ENCODE assay signal across 9 cellular contexts in genomic region chr5:68217476-68217984, GRCh38. TPM values are rescaled to one million over a fixed set of nuclear protein-coding genes. Genes with fewer than 3 reads are reported as not detected.
DNase-seq lines count a peak whose midpoint lies in the region; ATAC-seq and TF ChIP-seq lines count a peak whose summit lies in the region.
"Had no signal": no experiment of that assay in that cellular context is flagged by ENCODE, and none has a peak within 500 bp of the region (broad histone marks: within the 10 kb centered on the region; RNA-seq: fewer than 3 reads in every experiment).

No MANE protein-coding gene starts in this region.

- H3K4me1 ChIP-seq in liver (ENCODE audit: control insufficient read depth in 4 of 4, insufficient read depth in 4 of 4, low read length in 3 of 4) (peaks cover 3 to 50% (median 32%) of the 10 kb centered on the region in 4 donors), tibial nerve (peaks cover 0 to 33% (median 9%) of the 10 kb centered on the region in 4 donors)

- H3K4me3 ChIP-seq in liver (ENCODE audit: low read depth in 1 of 3, low read length in 3 of 3) = peak overlapping the region; percentile 95 to 97 (median 95)
- H3K4me3 ChIP-seq in tibial nerve = peak overlapping the region; percentile 77 to 97 (median 94)

- H3K36me3 ChIP-seq in liver (ENCODE audit: control insufficient read depth in 4 of 4, insufficient read depth in 3 of 4, low read depth in 1 of 4, low read length in 3 of 4) = no peaks in the 10 kb centered on the region
- peaks cover 0 to 15% (median 0%) of the 10 kb centered on the region in 3 donors for H3K36me3 ChIP-seq in tibial nerve

- H3K9ac ChIP-seq in liver (ENCODE audit: low read depth in 1 of 2, low read length in 2 of 2) = peak overlapping the region; percentile 90 to 98

- TF ChIP-seq CTCF in liver (IDR thresholded peaks at IDR 0.05; ENCODE audit: low read depth, low read length, missing input control) (no peak), tibial nerve (IDR thresholded peaks at IDR 0.05) (no peak)

- H3K4me1 Mint-ChIP-seq in activated T-cell treated with anti-CD3 and anti-CD28 coated beads, Interleukin-2, amount 50 U/mL, for 24 hours (ENCODE audit: low read depth) = peaks cover 57% of the 10 kb centered on the region
- H3K4me1 Mint-ChIP-seq in activated naive CD8-positive, alpha-beta T cell treated with anti-CD3 and anti-CD28 coated beads, Interleukin-2, amount 50 U/mL, for 24 hours = peaks cover 56% of the 10 kb centered on the region

- no peaks in the 10 kb centered on the region for H3K27me3 ChIP-seq in liver (ENCODE audit: control insufficient read depth in 4 of 4, insufficient read depth in 4 of 4, low read length in 3 of 4)
- no peaks in the 10 kb centered on the region for H3K27me3 ChIP-seq in tibial nerve

- no peak overlapping the region for H3K27ac Mint-ChIP-seq in activated T-cell treated with anti-CD3 and anti-CD28 coated beads, Interleukin-2, amount 50 U/mL, for 24 hours
- no peak overlapping the region for H3K27ac Mint-ChIP-seq in activated naive CD8-positive, alpha-beta T cell treated with anti-CD3 and anti-CD28 coated beads, Interleukin-2, amount 50 U/mL, for 24 hours

- H3K36me3 Mint-ChIP-seq in activated T-cell treated with anti-CD3 and anti-CD28 coated beads, Interleukin-2, amount 50 U/mL, for 24 hours (ENCODE audit: low read depth) = peaks cover 38% of the 10 kb centered on the region
- peaks cover 8% of the 10 kb centered on the region for H3K36me3 Mint-ChIP-seq in activated naive CD8-positive, alpha-beta T cell treated with anti-CD3 and anti-CD28 coated beads, Interleukin-2, amount 50 U/mL, for 24 hours (ENCODE audit: low read depth)

- H3K4me3 Mint-ChIP-seq in activated T-cell treated with anti-CD3 and anti-CD28 coated beads, Interleukin-2, amount 50 U/mL, for 24 hours = peak overlapping the region; percentile 92
- peak overlapping the region; percentile 90 for H3K4me3 Mint-ChIP-seq in activated naive CD8-positive, alpha-beta T cell treated with anti-CD3 and anti-CD28 coated beads, Interleukin-2, amount 50 U/mL, for 24 hours

- no peak for TF ChIP-seq POLR2A in tibial nerve (IDR thresholded peaks at IDR 0.05)

- DNase-seq in activated T-cell treated with anti-CD3 and anti-CD28 coated beads, Interleukin-2, amount 50 U/mL, for 24 hours = no peak
- DNase-seq in activated T-cell treated with anti-CD3 and anti-CD28 coated beads for 4 hours = no peak
- no peak for DNase-seq in activated naive CD8-positive, alpha-beta T cell treated with anti-CD3 and anti-CD28 coated beads, Interleukin-2, amount 50 U/mL, for 24 hours
- no peak for DNase-seq in tibial nerve (ENCODE audit: low spot score in 2 of 2)
- DNase-seq in GM19238 (ENCODE audit: insufficient read length, low spot score) = no peak
- DNase-seq in SHP77 treated with DMSO at 0.1 percent for 48 hours (lab: John Stamatoyannopoulos, UW) = no peak
- DNase-seq: DMS153 had no signal

- TF ChIP-seq EP300 in tibial nerve (IDR thresholded peaks at IDR 0.05) = no peak

- H3K9me3 ChIP-seq in liver (ENCODE audit: control insufficient read depth in 4 of 4, low read length in 3 of 4) = peaks cover 0 to 4% (median 0%) of the 10 kb centered on the region in 4 donors
- H3K9me3 ChIP-seq in tibial nerve = no peaks in the 10 kb centered on the region

- H3K27ac ChIP-seq in liver (ENCODE audit: low read depth in 1 of 2, low read length in 2 of 2) = peak overlapping the region; percentile 94 to 99
- peak overlapping the region; percentile 91 to 98 (median 96) for H3K27ac ChIP-seq in tibial nerve

- no peak for ATAC-seq in activated naive CD8-positive, alpha-beta T cell treated with anti-CD3 and anti-CD28 coated beads, Interleukin-2, amount 50 U/mL, for 24 hours
- no peak for ATAC-seq in esophagus mucosa

- H3K9me3 Mint-ChIP-seq in activated T-cell treated with anti-CD3 and anti-CD28 coated beads, Interleukin-2, amount 50 U/mL, for 24 hours = peaks cover 2% of the 10 kb centered on the region
- H3K9me3 Mint-ChIP-seq in activated naive CD8-positive, alpha-beta T cell treated with anti-CD3 and anti-CD28 coated beads, Interleukin-2, amount 50 U/mL, for 24 hours = no peaks in the 10 kb centered on the region

- H3K27me3 Mint-ChIP-seq in activated T-cell treated with anti-CD3 and anti-CD28 coated beads, Interleukin-2, amount 50 U/mL, for 24 hours = no peaks in the 10 kb centered on the region
- H3K27me3 Mint-ChIP-seq in activated naive CD8-positive, alpha-beta T cell treated with anti-CD3 and anti-CD28 coated beads, Interleukin-2, amount 50 U/mL, for 24 hours = no peaks in the 10 kb centered on the region

- WGBS in liver = 13% methylated on average over 6 of the region's 6 CpGs
- 4 to 16% methylated on average over 6 of the region's 6 CpGs for WGBS in tibial nerve, 2 donors

- TF ChIP-seq RAD21 in liver (IDR thresholded peaks at IDR 0.05) = no peak

TF ChIP-seq in liver, 16 proteins besides CTCF, POLR2A, EP300 and RAD21:
- TF ChIP-seq EGR1 (IDR thresholded peaks at IDR 0.05; ENCODE audit: low read depth in 2 of 2) (no peak), SP1 (IDR thresholded peaks at IDR 0.05) (no peak), ATF3 (IDR thresholded peaks at IDR 0.05) (no peak), TAF1 (conservative IDR thresholded peaks at IDR 0.05) (no peak), YY1 (IDR thresholded peaks at IDR 0.05) (no peak), NR2F2 (IDR thresholded peaks at IDR 0.05) (no peak), HNF4A (conservative IDR thresholded peaks at IDR 0.05) (no peak), REST (IDR thresholded peaks at IDR 0.05) (no peak), ZBTB33 (IDR thresholded peaks at IDR 0.05) (no peak), JUND (IDR thresholded peaks at IDR 0.05) (no peak), FOXA2 (IDR thresholded peaks at IDR 0.05) (no peak), MAX (IDR thresholded peaks at IDR 0.05) (no peak), RXRA (IDR thresholded peaks at IDR 0.05) (no peak), FOXA1 (IDR thresholded peaks at IDR 0.05) (no peak), GABPA (IDR thresholded peaks at IDR 0.05 in 1 of 2, conservative IDR thresholded peaks at IDR 0.05 in 1 of 2) (no peak), HNF4G (IDR thresholded peaks at IDR 0.05) (no peak)
TF ChIP-seq in liver: peak in this region for 0.

RNA-seq across cellular contexts. Expression of gene PIK3R1, which starts 2.0 kb away (rescaled TPM):
- 100 to 1,000 TPM in 1 of 2 donors, 10 to 100 TPM in 1; 53.1 to 123 TPM for total RNA-seq in liver
- polyA plus RNA-seq in liver = 10 to 100 TPM; 22.6 to 41.5 TPM
- 100 to 1,000 TPM; 166 to 621 (median 433) TPM for total RNA-seq in tibial nerve
- 26.9 TPM for total RNA-seq in esophagus mucosa
